ENCODE assay signal across 17 cellular contexts in the genomic region with DNA sequence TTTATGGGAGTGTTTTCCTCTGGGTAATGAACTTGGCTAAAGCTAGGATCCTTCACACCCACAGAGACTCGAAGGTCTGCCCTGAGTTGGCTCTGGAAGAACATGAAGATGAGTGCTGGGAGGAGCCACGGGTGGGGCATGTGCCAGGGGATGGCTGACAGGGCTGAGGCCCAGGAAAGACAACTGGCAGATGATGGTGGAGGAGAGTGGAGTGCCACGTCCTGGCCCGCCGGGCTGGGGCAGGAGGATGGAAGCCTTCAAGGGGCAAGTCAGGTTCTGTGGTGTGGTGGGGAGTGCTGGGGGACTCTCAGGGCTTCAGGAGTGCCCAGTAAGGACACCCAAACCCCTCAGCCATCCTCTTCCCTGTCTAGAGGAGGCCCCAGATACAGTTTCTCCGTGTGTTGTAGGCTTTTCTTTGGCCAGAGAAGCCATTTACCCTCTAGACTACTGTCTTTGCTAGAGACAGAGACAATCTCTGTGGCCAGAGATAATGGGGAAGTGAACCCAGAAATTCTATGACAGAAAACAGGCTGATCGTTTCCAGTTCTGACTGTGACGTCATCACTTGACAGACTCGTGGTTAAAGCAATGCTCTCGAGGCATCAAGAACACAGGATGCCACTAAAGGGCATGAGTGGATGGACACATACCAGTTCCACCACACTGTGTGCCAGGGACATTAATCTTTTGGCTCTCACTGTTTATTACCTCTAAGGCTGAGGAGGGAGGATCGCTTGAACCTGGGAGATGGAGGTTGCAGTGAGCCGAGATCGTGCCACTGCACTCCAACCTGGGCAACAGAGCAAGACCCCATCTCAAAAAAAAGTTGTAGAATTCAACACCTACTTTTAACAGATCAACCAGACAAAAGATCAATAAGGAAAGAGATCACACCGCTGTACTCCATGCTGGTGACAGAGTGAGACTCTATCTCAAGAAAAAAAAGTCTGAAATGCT. TPM values are rescaled to one million over a fixed set of nuclear protein-coding genes. Genes with fewer than 3 reads are reported as not detected.
DNase-seq lines count a peak whose midpoint lies in the region; ATAC-seq and TF ChIP-seq lines count a peak whose summit lies in the region.
"Had no signal": no experiment of that assay in that cellular context is flagged by ENCODE, and none has a peak within 500 bp of the region (broad histone marks: within the 10 kb centered on the region; RNA-seq: fewer than 3 reads in every experiment).

No MANE protein-coding gene starts in this region.

- H3K27ac Mint-ChIP-seq in activated naive CD4-positive, alpha-beta T cell treated with anti-CD3 and anti-CD28 coated beads for 36 hours = no peak overlapping the region
- H3K27ac Mint-ChIP-seq in IgD-negative memory B cell = peak overlapping the region in 2 of 3 donors; percentile 5 to 15
- H3K27ac Mint-ChIP-seq in stimulated activated naive B cell treated with anti-CD40 and anti-IgM and Interleukin-4, amounts not matched to agents 10 μg/mL and 1 μg/mL and 100 μg/mL, for 72 hours = peak overlapping the region; percentile 91
- no peak overlapping the region for H3K27ac Mint-ChIP-seq in activated CD4-positive, alpha-beta memory T cell treated with anti-CD3 and anti-CD28 coated beads, Interleukin-2, amount 10 ng/mL, durations not matched to agents 7 days and 5 days

- intact Hi-C loops in activated naive CD4-positive, alpha-beta T cell treated with anti-CD3 and anti-CD28 coated beads for 36 hours (cut with micrococcal nuclease) = no loop called here
- intact Hi-C loops in colonic mucosa (cut with DNase I) = no loop called here

- peak; percentile 92 to 93 for ATAC-seq in stimulated activated naive B cell treated with anti-CD40 and anti-IgM and Interleukin-4, amounts not matched to agents 10 μg/mL and 1 μg/mL and 100 μg/mL, for 72 hours (replicated peaks)
- no peak for ATAC-seq in HG02973 (IDR thresholded peaks at IDR 0.05; ENCODE audit: unreplicated experiment)
- ATAC-seq: gastrocnemius medialis had no signal

- POLR2A ChIA-PET in activated CD4-positive, alpha-beta memory T cell treated with anti-CD3 and anti-CD28 coated beads, Interleukin-2, amount 10 ng/mL, durations not matched to agents 7 days and 5 days (lab: Charles Lee) = interaction anchor here (0.9 kb wide), 1 partner anchor 23 kb away, joined by 3 read pairs; no protein-coding TSS in a partner anchor

- H3K9me3 Mint-ChIP-seq in activated naive CD4-positive, alpha-beta T cell treated with anti-CD3 and anti-CD28 coated beads for 36 hours = no peaks in the 10 kb centered on the region
- no peaks in the 10 kb centered on the region for H3K9me3 Mint-ChIP-seq in IgD-negative memory B cell
- H3K9me3 Mint-ChIP-seq in stimulated activated naive B cell treated with anti-CD40 and anti-IgM and Interleukin-4, amounts not matched to agents 10 μg/mL and 1 μg/mL and 100 μg/mL, for 72 hours = no peaks in the 10 kb centered on the region
- no peaks in the 10 kb centered on the region for H3K9me3 Mint-ChIP-seq in activated CD4-positive, alpha-beta memory T cell treated with anti-CD3 and anti-CD28 coated beads, Interleukin-2, amount 10 ng/mL, durations not matched to agents 7 days and 5 days
- H3K9me3 Mint-ChIP-seq: immature natural killer cell had no signal

- H3K27ac ChIP-seq in colonic mucosa = no peak overlapping the region
- H3K27ac ChIP-seq: gastrocnemius medialis, sigmoid colon, VCaP had no signal

- peak; percentile 26 for DNase-seq in activated naive CD4-positive, alpha-beta T cell treated with anti-CD3 and anti-CD28 coated beads for 36 hours
- no peak for DNase-seq in activated naive CD4-positive, alpha-beta T cell treated with anti-CD3 and anti-CD28 coated beads, Interleukin-2, amount 50 U/mL, for 16 hours
- DNase-seq in colonic mucosa = peak; percentile 45
- DNase-seq in stimulated activated naive B cell treated with anti-CD40 and anti-IgM and Interleukin-4, amounts not matched to agents 10 μg/mL and 1 μg/mL and 100 μg/mL, for 72 hours = peak; percentile 39
- DNase-seq in activated CD4-positive, alpha-beta memory T cell treated with anti-CD3 and anti-CD28 coated beads, Interleukin-2, amount 10 ng/mL, durations not matched to agents 7 days and 5 days = no peak
- no peak for DNase-seq in NCI-H128 (lab: John Stamatoyannopoulos, UW; ENCODE audit: unreplicated experiment)
- DNase-seq: activated CD8-positive, alpha-beta memory T cell treated with anti-CD3 and anti-CD28 coated beads, Interleukin-2, amount 50 U/mL, for 48 hours; gastrocnemius medialis; NCI-H146; NCI-H510A treated with DMSO at 0.1 percent for 48 hours; sigmoid colon; stimulated activated CD4-positive, alpha-beta T cell treated with anti-CD3 and anti-CD28 coated beads, Interleukin-2, amount 100 ng/mL, for 48 hours; trophoblast cell had no signal

- no peak overlapping the region for H3K4me3 Mint-ChIP-seq in activated naive CD4-positive, alpha-beta T cell treated with anti-CD3 and anti-CD28 coated beads for 36 hours
- H3K4me3 Mint-ChIP-seq in IgD-negative memory B cell = peak overlapping the region in 1 of 4 donors; percentile 9
- H3K4me3 Mint-ChIP-seq in stimulated activated naive B cell treated with anti-CD40 and anti-IgM and Interleukin-4, amounts not matched to agents 10 μg/mL and 1 μg/mL and 100 μg/mL, for 72 hours = no peak overlapping the region
- no peak overlapping the region for H3K4me3 Mint-ChIP-seq in activated CD4-positive, alpha-beta memory T cell treated with anti-CD3 and anti-CD28 coated beads, Interleukin-2, amount 10 ng/mL, durations not matched to agents 7 days and 5 days
- H3K4me3 Mint-ChIP-seq: immature natural killer cell had no signal

- no peak for TF ChIP-seq CTCF in colonic mucosa (IDR thresholded peaks at IDR 0.05)

- no peak overlapping the region for H3K4me3 ChIP-seq in colonic mucosa
- H3K4me3 ChIP-seq: gastrocnemius medialis, sigmoid colon had no signal

- no peaks in the 10 kb centered on the region for H3K27me3 Mint-ChIP-seq in activated naive CD4-positive, alpha-beta T cell treated with anti-CD3 and anti-CD28 coated beads for 36 hours (ENCODE audit: low read depth)
- H3K27me3 Mint-ChIP-seq in IgD-negative memory B cell = peaks cover 3% of the 10 kb centered on the region
- H3K27me3 Mint-ChIP-seq in stimulated activated naive B cell treated with anti-CD40 and anti-IgM and Interleukin-4, amounts not matched to agents 10 μg/mL and 1 μg/mL and 100 μg/mL, for 72 hours = peaks cover 0 to 11% of the 10 kb centered on the region in 2 donors
- H3K27me3 Mint-ChIP-seq in activated CD4-positive, alpha-beta memory T cell treated with anti-CD3 and anti-CD28 coated beads, Interleukin-2, amount 10 ng/mL, durations not matched to agents 7 days and 5 days = peaks cover 11% of the 10 kb centered on the region

- H3K36me3 Mint-ChIP-seq in activated naive CD4-positive, alpha-beta T cell treated with anti-CD3 and anti-CD28 coated beads for 36 hours (ENCODE audit: low read depth) = peaks cover 27% of the 10 kb centered on the region
- H3K36me3 Mint-ChIP-seq in IgD-negative memory B cell = peaks cover 6% of the 10 kb centered on the region
- H3K36me3 Mint-ChIP-seq in stimulated activated naive B cell treated with anti-CD40 and anti-IgM and Interleukin-4, amounts not matched to agents 10 μg/mL and 1 μg/mL and 100 μg/mL, for 72 hours = peaks cover 28 to 39% of the 10 kb centered on the region in 2 donors
- H3K36me3 Mint-ChIP-seq in activated CD4-positive, alpha-beta memory T cell treated with anti-CD3 and anti-CD28 coated beads, Interleukin-2, amount 10 ng/mL, durations not matched to agents 7 days and 5 days (ENCODE audit: low read depth) = peaks cover 19% of the 10 kb centered on the region

- H3K4me1 ChIP-seq in colonic mucosa = no peaks in the 10 kb centered on the region
- H3K4me1 ChIP-seq: gastrocnemius medialis had no signal

- H3K9ac ChIP-seq in colonic mucosa (ENCODE audit: low read depth in 2 of 2, low read length in 2 of 2) = no peak overlapping the region

- H3K36me3 ChIP-seq in colonic mucosa = no peaks in the 10 kb centered on the region

- H3K27me3 ChIP-seq in colonic mucosa = no peaks in the 10 kb centered on the region
- H3K27me3 ChIP-seq: sigmoid colon had no signal

- CTCF ChIA-PET in activated naive CD4-positive, alpha-beta T cell treated with anti-CD3 and anti-CD28 coated beads for 36 hours (lab: Charles Lee) = interaction anchor here (1.0 to 1.3 kb wide), 2 partner anchors 10 to 27 kb away, joined by 6 read pairs; no protein-coding TSS in a partner anchor
- CTCF ChIA-PET in activated CD4-positive, alpha-beta memory T cell treated with anti-CD3 and anti-CD28 coated beads, Interleukin-2, amount 10 ng/mL, durations not matched to agents 7 days and 5 days (lab: Charles Lee) = interaction anchor here (0.7 to 1.3 kb wide), 2 partner anchors 28 to 307 kb away, joined by 3 to 7 read pairs; no protein-coding TSS in a partner anchor

- no peaks in the 10 kb centered on the region for H3K9me3 ChIP-seq in colonic mucosa
- H3K9me3 ChIP-seq: gastrocnemius medialis, sigmoid colon had no signal

- peaks cover 23% of the 10 kb centered on the region for H3K4me1 Mint-ChIP-seq in activated naive CD4-positive, alpha-beta T cell treated with anti-CD3 and anti-CD28 coated beads for 36 hours (ENCODE audit: low read depth)
- peaks cover 4 to 9% (median 4%) of the 10 kb centered on the region in 3 donors for H3K4me1 Mint-ChIP-seq in IgD-negative memory B cell
- peaks cover 11 to 20% of the 10 kb centered on the region in 2 donors for H3K4me1 Mint-ChIP-seq in stimulated activated naive B cell treated with anti-CD40 and anti-IgM and Interleukin-4, amounts not matched to agents 10 μg/mL and 1 μg/mL and 100 μg/mL, for 72 hours
- peaks cover 8% of the 10 kb centered on the region for H3K4me1 Mint-ChIP-seq in activated CD4-positive, alpha-beta memory T cell treated with anti-CD3 and anti-CD28 coated beads, Interleukin-2, amount 10 ng/mL, durations not matched to agents 7 days and 5 days

RNA-seq across cellular contexts. Expression of a gene that starts 18.6 kb away (rescaled TPM):
- total RNA-seq in activated naive CD4-positive, alpha-beta T cell treated with anti-CD3 and anti-CD28 coated beads for 36 hours = not detected
- polyA plus RNA-seq in IgD-negative memory B cell = 0.79 TPM
- under 1 TPM in 1 of 2 donors, not detected in 1; 0.16 TPM for total RNA-seq in colonic mucosa
- not detected for total RNA-seq in activated CD4-positive, alpha-beta memory T cell treated with anti-CD3 and anti-CD28 coated beads, Interleukin-2, amount 10 ng/mL, durations not matched to agents 7 days and 5 days
- total RNA-seq: gastrocnemius medialis, sigmoid colon had no signal
- polyA plus RNA-seq: immature natural killer cell had no signal

Comparison
In these comparisons a context has a peak if more than half of its experiments do, and no peak if none do; other contexts are left out.
1. DNase-seq: peak in activated naive CD4-positive, alpha-beta T cell treated with anti-CD3 and anti-CD28 coated beads for 36 hours (single experiment), colonic mucosa (single experiment) and stimulated activated naive B cell treated with anti-CD40 and anti-IgM and Interleukin-4, amounts not matched to agents 10 μg/mL and 1 μg/mL and 100 μg/mL, for 72 hours (single experiment); none in activated naive CD4-positive, alpha-beta T cell treated with anti-CD3 and anti-CD28 coated beads, Interleukin-2, amount 50 U/mL, for 16 hours (single experiment), activated CD4-positive, alpha-beta memory T cell treated with anti-CD3 and anti-CD28 coated beads, Interleukin-2, amount 10 ng/mL, durations not matched to agents 7 days and 5 days (single experiment) and NCI-H128 (single experiment).
2. H3K27ac Mint-ChIP-seq: peak in IgD-negative memory B cell (2 of 3) and stimulated activated naive B cell treated with anti-CD40 and anti-IgM and Interleukin-4, amounts not matched to agents 10 μg/mL and 1 μg/mL and 100 μg/mL, for 72 hours (single experiment); none in activated naive CD4-positive, alpha-beta T cell treated with anti-CD3 and anti-CD28 coated beads for 36 hours (single experiment) and activated CD4-positive, alpha-beta memory T cell treated with anti-CD3 and anti-CD28 coated beads, Interleukin-2, amount 10 ng/mL, durations not matched to agents 7 days and 5 days (single experiment).